ENCODE assay signal across 19 cellular contexts in the genomic region with DNA sequence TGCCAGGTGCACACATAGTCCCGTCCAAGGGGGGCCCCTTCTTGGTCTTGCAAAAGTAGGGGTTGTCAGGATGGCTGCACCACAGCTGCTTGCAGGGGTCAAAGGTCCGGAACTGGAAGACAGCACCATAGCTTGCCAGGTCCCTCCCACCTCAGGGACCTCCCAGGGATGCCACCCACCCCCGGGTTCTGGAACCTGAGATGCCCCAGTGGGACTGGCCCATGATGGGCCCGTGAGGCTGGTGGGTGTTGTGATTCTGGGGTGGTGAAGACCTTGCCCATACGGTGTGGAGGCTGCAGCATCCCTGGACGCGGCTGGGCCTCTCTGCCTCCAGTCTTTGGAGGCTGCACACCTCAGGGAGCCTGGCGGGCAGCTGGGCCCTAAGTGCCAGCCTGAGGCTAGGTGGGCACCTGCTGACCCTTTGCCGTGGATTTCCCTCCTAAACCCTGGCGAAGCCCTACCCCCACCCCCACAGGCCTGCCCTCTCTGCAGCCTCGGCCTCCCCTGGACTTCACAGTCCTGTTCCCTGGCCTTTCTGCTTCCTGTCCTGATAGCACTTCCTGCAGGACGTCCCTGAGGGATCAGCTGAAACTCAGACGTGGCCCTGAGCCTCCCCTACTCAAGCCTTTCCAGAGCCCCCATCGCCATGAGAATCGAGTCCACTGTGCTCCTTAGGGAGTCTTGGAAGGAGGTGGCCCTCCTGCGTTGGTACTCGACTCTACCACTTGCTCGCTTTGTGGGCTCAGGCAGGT.
A peak's percentile ranks its signal among the peaks of the same experiment; 100 is the strongest.
DNase-seq lines count a peak whose midpoint lies in the region; ATAC-seq and TF ChIP-seq lines count a peak whose summit lies in the region.
"Had no signal": no experiment of that assay in that cellular context is flagged by ENCODE, and none has a peak within 500 bp of the region (broad histone marks: within the 10 kb centered on the region; RNA-seq: fewer than 3 reads in every experiment).

No MANE protein-coding gene starts in this region.

- no peak for ATAC-seq in natural killer cell treated with Interleukin-12 subunit alpha and Interleukin-12 subunit beta and Interleukin-15 and Interleukin-18, amount 100 ng/mL, for 72 hours
- ATAC-seq in natural killer cell (no peak), left cardiac atrium (no peak)

- no peak for TF ChIP-seq CTCF in natural killer cell (IDR thresholded peaks at IDR 0.05)
- TF ChIP-seq CTCF in nephron progenitor cell (IDR thresholded peaks at IDR 0.05), result no peak

- no peak overlapping the region for H3K4me3 Mint-ChIP-seq in natural killer cell treated with Interleukin-12 subunit alpha and Interleukin-12 subunit beta and Interleukin-15 and Interleukin-18, amount 100 ng/mL, for 72 hours
- H3K4me3 Mint-ChIP-seq in natural killer cell, result no peak overlapping the region
- no peak overlapping the region for H3K4me3 Mint-ChIP-seq in nephron progenitor cell
- H3K4me3 Mint-ChIP-seq: CD4-positive, alpha-beta T cell had no signal

- no peaks in the 10 kb centered on the region for H3K9me3 Mint-ChIP-seq in natural killer cell treated with Interleukin-12 subunit alpha and Interleukin-12 subunit beta and Interleukin-15 and Interleukin-18, amount 100 ng/mL, for 72 hours
- no peaks in the 10 kb centered on the region for H3K9me3 Mint-ChIP-seq in natural killer cell
- H3K9me3 Mint-ChIP-seq in nephron progenitor cell, result peaks cover 11% of the 10 kb centered on the region
- H3K9me3 Mint-ChIP-seq: CD4-positive, alpha-beta T cell had no signal

- H3K4me1 Mint-ChIP-seq in natural killer cell treated with Interleukin-12 subunit alpha and Interleukin-12 subunit beta and Interleukin-15 and Interleukin-18, amount 100 ng/mL, for 72 hours (ENCODE audit: low read depth in 2 of 2), result no peaks in the 10 kb centered on the region
- H3K4me1 Mint-ChIP-seq in natural killer cell (no peaks in the 10 kb centered on the region), nephron progenitor cell (peaks cover 4% of the 10 kb centered on the region)

- peaks cover 0 to 3% of the 10 kb centered on the region in 2 donors for H3K27me3 Mint-ChIP-seq in natural killer cell treated with Interleukin-12 subunit alpha and Interleukin-12 subunit beta and Interleukin-15 and Interleukin-18, amount 100 ng/mL, for 72 hours
- H3K27me3 Mint-ChIP-seq in natural killer cell (ENCODE audit: low read depth in 2 of 2) (no peaks in the 10 kb centered on the region), nephron progenitor cell (ENCODE audit: low read depth, poor library complexity) (peaks cover 3% of the 10 kb centered on the region)
- H3K27me3 Mint-ChIP-seq: CD4-positive, alpha-beta T cell had no signal

- intact Hi-C loops in natural killer cell (cut with micrococcal nuclease), result no loop called here
- intact Hi-C loops in left cardiac atrium (cut with DNase I), result no loop called here

- H3K27ac Mint-ChIP-seq in natural killer cell treated with Interleukin-12 subunit alpha and Interleukin-12 subunit beta and Interleukin-15 and Interleukin-18, amount 100 ng/mL, for 72 hours, result no peak overlapping the region
- H3K27ac Mint-ChIP-seq in natural killer cell (no peak overlapping the region), nephron progenitor cell (peak overlapping the region; percentile 45)
- H3K27ac Mint-ChIP-seq: CD4-positive, alpha-beta T cell had no signal

- peak; percentile 44 for DNase-seq in natural killer cell treated with Interleukin-12 subunit alpha and Interleukin-12 subunit beta and Interleukin-15 and Interleukin-18, amount 100 ng/mL, for 72 hours (ENCODE audit: low spot score)
- DNase-seq in natural killer cell (no peak), left cardiac atrium (peak; percentile 14), nephron progenitor cell (no peak), SKM-1 (lab: John Stamatoyannopoulos, UW; ENCODE audit: unreplicated experiment) (no peak), inferior parietal cortex (ENCODE audit: extremely low spot score) (no peak)
- no peak for DNase-seq in stimulated activated CD4-positive, alpha-beta T cell treated with anti-CD3 and anti-CD28 coated beads, Interleukin-4, amount 100 ng/mL, for 24 hours
- DNase-seq: COR-L47; DMS 273 treated with DMSO at 0.1 percent for 48 hours; GM23248; KBM-7; NCI-H1092; NCI-H1436; NCI-H187 treated with DMSO at 0.1 percent for 48 hours; NCI-H2227 treated with DMSO at 0.1 percent for 48 hours; NCI-H510A; NCI-H748 treated with DMSO at 0.1 percent for 48 hours; NK-92 treated with Interleukin-12 subunit alpha and Interleukin-12 subunit beta, amount 100 ng/mL, for 24 hours had no signal

- H3K36me3 Mint-ChIP-seq in natural killer cell treated with Interleukin-12 subunit alpha and Interleukin-12 subunit beta and Interleukin-15 and Interleukin-18, amount 100 ng/mL, for 72 hours, result no peaks in the 10 kb centered on the region
- no peaks in the 10 kb centered on the region for H3K36me3 Mint-ChIP-seq in natural killer cell
- peaks cover 15% of the 10 kb centered on the region for H3K36me3 Mint-ChIP-seq in nephron progenitor cell (ENCODE audit: low read depth)

Comparison
In these comparisons a context has a peak if more than half of its experiments do, and no peak if none do; other contexts are left out.
1. DNase-seq: peak in natural killer cell treated with Interleukin-12 subunit alpha and Interleukin-12 subunit beta and Interleukin-15 and Interleukin-18, amount 100 ng/mL, for 72 hours (single experiment) and left cardiac atrium (single experiment); none in natural killer cell (single experiment), nephron progenitor cell (single experiment), stimulated activated CD4-positive, alpha-beta T cell treated with anti-CD3 and anti-CD28 coated beads, Interleukin-4, amount 100 ng/mL, for 24 hours (single experiment), SKM-1 (single experiment) and inferior parietal cortex (single experiment).